Comparison of ENCODE assay signal across 1 cellular context in the genomic region with DNA sequence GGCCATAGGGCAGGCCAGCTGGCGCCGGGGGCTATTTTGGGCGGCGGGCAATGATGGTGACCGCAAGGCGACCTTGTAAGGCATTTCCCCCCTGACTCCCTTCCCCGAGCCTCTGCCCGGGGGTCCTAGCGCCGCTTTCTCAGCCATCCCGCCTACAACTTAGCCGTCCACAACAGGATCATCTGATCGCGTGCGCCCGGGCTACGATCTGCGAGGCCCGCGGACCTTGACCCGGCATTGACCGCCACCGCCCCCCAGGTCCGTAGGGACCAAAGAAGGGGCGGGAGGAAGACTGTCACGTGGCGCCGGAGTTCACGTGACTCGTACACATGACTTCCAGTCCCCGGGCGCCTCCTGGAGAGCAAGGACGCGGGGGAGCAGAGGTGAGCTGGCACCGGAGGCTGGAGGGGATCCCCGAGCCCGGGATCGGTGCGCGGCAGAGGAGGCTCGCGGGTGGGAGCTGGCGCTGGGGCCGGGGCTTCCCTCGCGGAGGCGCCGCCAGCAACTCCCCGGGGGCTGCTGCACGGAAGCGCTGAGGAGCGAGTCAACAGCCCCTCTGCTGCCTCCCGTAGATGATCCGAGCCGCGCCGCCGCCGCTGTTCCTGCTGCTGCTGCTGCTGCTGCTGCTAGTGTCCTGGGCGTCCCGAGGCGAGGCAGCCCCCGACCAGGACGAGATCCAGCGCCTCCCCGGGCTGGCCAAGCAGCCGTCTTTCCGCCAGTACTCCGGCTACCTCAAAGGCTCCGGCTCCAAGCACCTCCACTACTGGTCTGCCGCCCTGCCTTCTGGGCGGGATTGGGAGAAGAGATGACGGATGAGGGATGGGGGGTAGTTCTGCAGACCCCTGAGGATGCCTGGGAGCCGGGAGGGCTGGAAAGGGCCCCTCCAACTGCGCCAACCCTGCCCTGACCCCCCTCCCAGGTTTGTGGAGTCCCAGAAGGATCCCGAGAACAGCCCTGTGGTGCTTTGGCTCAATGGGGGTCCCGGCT.
TF ChIP-seq lines count a peak whose summit lies in the region.

Gene CTSA, plus strand, starts transcription at position 339 of the 987 bp plus-strand sequence. Its CDS starts 234 bp downstream, at position 573.
Gene NEURL2, minus strand, starts transcription at position 212 of the 987 bp plus-strand sequence. CDS start 217 bp downstream, outside the sequence.

TF ChIP-seq in K562, 482 proteins besides CTCF, POLR2A, EP300 and RAD21 (continued from another document and continues in another):
- TF ChIP-seq ZBTB2 (IDR thresholded peaks at IDR 0.05) = no peak
- no peak for TF ChIP-seq DNMT1 (IDR thresholded peaks at IDR 0.05)
- no peak for TF ChIP-seq ZSCAN32 (CRISPR knock-in tag; IDR thresholded peaks at IDR 0.05)
- TF ChIP-seq ATF3 (IDR thresholded peaks at IDR 0.05) = peak; percentile 39
- no peak for TF ChIP-seq ATF3 (CRISPR knock-in tag; conservative IDR thresholded peaks at IDR 0.05)
- no peak for TF ChIP-seq TFAM (CRISPR knock-in tag; conservative IDR thresholded peaks at IDR 0.05)
- TF ChIP-seq, protein P1, sequence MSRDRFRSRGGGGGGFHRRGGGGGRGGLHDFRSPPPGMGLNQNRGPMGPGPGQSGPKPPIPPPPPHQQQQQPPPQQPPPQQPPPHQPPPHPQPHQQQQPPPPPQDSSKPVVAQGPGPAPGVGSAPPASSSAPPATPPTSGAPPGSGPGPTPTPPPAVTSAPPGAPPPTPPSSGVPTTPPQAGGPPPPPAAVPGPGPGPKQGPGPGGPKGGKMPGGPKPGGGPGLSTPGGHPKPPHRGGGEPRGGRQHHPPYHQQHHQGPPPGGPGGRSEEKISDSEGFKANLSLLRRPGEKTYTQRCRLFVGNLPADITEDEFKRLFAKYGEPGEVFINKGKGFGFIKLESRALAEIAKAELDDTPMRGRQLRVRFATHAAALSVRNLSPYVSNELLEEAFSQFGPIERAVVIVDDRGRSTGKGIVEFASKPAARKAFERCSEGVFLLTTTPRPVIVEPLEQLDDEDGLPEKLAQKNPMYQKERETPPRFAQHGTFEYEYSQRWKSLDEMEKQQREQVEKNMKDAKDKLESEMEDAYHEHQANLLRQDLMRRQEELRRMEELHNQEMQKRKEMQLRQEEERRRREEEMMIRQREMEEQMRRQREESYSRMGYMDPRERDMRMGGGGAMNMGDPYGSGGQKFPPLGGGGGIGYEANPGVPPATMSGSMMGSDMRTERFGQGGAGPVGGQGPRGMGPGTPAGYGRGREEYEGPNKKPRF (IDR thresholded peaks at IDR 0.05; ENCODE audit: low read depth, low read length) = no peak
- no peak for TF ChIP-seq MECOM (CRISPR knock-in tag; IDR thresholded peaks at IDR 0.05)
- TF ChIP-seq TCF7 (IDR thresholded peaks at IDR 0.05; ENCODE audit: borderline replicate concordance) = 0 out of 2 replicates have a peak, but pooled peaks have one; percentile 43
- TF ChIP-seq HNRNPH1 (optimal IDR thresholded peaks at IDR 0.05; ENCODE audit: low read depth, low read length) = no peak
- no peak for TF ChIP-seq NR2C2 (CRISPR knock-in tag; IDR thresholded peaks at IDR 0.05)
- peak; percentile 90 for TF ChIP-seq NR2C2 (tag; IDR thresholded peaks at IDR 0.05)
- TF ChIP-seq NCOA2 (IDR thresholded peaks at IDR 0.05; ENCODE audit: partially characterized antibody in 2 of 2) = no peak
- TF ChIP-seq FOXJ2 (tag; IDR thresholded peaks at IDR 0.05) = peak; percentile 52; the same call in 1 of the 2 replicates
- TF ChIP-seq ZNF766 (CRISPR knock-in tag; conservative IDR thresholded peaks at IDR 0.05) = no peak
- no peak for TF ChIP-seq RUNX1 (IDR thresholded peaks at IDR 0.05; ENCODE audit: low read depth)
- TF ChIP-seq SREBF2 (CRISPR knock-in tag; IDR thresholded peaks at IDR 0.05) = no peak
- no peak for TF ChIP-seq NFXL1 (CRISPR knock-in tag; IDR thresholded peaks at IDR 0.05)
- TF ChIP-seq VEZF1 (CRISPR knock-in tag; IDR thresholded peaks at IDR 0.05) = peak; percentile 90
- TF ChIP-seq POLR3A (IDR thresholded peaks at IDR 0.05; ENCODE audit: borderline replicate concordance, extremely low read depth, insufficient read depth, insufficient read length) = no peak
- TF ChIP-seq SMARCA4 (IDR thresholded peaks at IDR 0.05) = no peak
- TF ChIP-seq, protein P2, sequence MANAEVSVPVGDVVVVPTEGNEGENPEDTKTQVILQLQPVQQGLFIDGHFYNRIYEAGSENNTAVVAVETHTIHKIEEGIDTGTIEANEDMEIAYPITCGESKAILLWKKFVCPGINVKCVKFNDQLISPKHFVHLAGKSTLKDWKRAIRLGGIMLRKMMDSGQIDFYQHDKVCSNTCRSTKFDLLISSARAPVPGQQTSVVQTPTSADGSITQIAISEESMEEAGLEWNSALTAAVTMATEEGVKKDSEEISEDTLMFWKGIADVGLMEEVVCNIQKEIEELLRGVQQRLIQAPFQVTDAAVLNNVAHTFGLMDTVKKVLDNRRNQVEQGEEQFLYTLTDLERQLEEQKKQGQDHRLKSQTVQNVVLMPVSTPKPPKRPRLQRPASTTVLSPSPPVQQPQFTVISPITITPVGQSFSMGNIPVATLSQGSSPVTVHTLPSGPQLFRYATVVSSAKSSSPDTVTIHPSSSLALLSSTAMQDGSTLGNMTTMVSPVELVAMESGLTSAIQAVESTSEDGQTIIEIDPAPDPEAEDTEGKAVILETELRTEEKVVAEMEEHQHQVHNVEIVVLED (CRISPR knock-in tag; IDR thresholded peaks at IDR 0.05) = no peak; the same call in 1 of the 2 replicates
- TF ChIP-seq EWSR1 (IDR thresholded peaks at IDR 0.05; ENCODE audit: borderline replicate concordance, low read depth, partially characterized antibody) = no peak
- no peak for TF ChIP-seq RHOXF2B (CRISPR knock-in tag; conservative IDR thresholded peaks at IDR 0.05)
- no peak for TF ChIP-seq ZNF165 (CRISPR knock-in tag; IDR thresholded peaks at IDR 0.05; ENCODE audit: borderline replicate concordance)
- TF ChIP-seq CXXC5 (CRISPR knock-in tag; IDR thresholded peaks at IDR 0.05) = peak; percentile 76
- TF ChIP-seq, protein P3, sequence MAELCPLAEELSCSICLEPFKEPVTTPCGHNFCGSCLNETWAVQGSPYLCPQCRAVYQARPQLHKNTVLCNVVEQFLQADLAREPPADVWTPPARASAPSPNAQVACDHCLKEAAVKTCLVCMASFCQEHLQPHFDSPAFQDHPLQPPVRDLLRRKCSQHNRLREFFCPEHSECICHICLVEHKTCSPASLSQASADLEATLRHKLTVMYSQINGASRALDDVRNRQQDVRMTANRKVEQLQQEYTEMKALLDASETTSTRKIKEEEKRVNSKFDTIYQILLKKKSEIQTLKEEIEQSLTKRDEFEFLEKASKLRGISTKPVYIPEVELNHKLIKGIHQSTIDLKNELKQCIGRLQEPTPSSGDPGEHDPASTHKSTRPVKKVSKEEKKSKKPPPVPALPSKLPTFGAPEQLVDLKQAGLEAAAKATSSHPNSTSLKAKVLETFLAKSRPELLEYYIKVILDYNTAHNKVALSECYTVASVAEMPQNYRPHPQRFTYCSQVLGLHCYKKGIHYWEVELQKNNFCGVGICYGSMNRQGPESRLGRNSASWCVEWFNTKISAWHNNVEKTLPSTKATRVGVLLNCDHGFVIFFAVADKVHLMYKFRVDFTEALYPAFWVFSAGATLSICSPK (IDR thresholded peaks at IDR 0.05; ENCODE audit: borderline replicate concordance) = no peak
- TF ChIP-seq MGA (IDR thresholded peaks at IDR 0.05) = peak; percentile 93
- no peak for TF ChIP-seq POLR2H (tag; IDR thresholded peaks at IDR 0.05; ENCODE audit: low read depth)
- TF ChIP-seq TCF3 (CRISPR knock-in tag; IDR thresholded peaks at IDR 0.05) = no peak
- TF ChIP-seq ZNF436 (CRISPR knock-in tag; IDR thresholded peaks at IDR 0.05) = no peak
- no peak for TF ChIP-seq EZH2 (IDR thresholded peaks at IDR 0.05; ENCODE audit: borderline replicate concordance, low read depth, low read length)
- TF ChIP-seq FOXP1 (CRISPR knock-in tag; IDR thresholded peaks at IDR 0.05) = 0 out of 2 replicates have a peak, but pooled peaks have one; percentile 80
- peak; percentile 65; the same call in 1 of the 2 replicates for TF ChIP-seq SUPT5H (IDR thresholded peaks at IDR 0.05)
